Comparison of ENCODE assay signal across 8 cellular contexts in genomic region chr7:151085329-151085690, GRCh38. TPM values are rescaled to one million over a fixed set of nuclear protein-coding genes. Genes with fewer than 3 reads are reported as not detected.
DNase-seq lines count a peak whose midpoint lies in the region; ATAC-seq and TF ChIP-seq lines count a peak whose summit lies in the region.

No MANE protein-coding gene starts in this region.

- CTCF ChIA-PET in T-cell (lab: Charles Lee) = interaction anchor here (0.8 to 1.4 kb wide), 3 partner anchors 26 to 57 kb away, joined by 3 to 8 read pairs (median 4); partner anchors contain the start of gene ABCB8 (in 1 of the 2)

- H3K9me3 Mint-ChIP-seq in T-cell = no peaks in the 10 kb centered on the region

- intact Hi-C loops in sciatic nerve (cut with DNase I) = no loop called here

- DNase-seq in GM12864 (ENCODE audit: low read depth) = no peak
- DNase-seq in T-cell = no peak
- DNase-seq in fibroblast of villous mesenchyme (ENCODE audit: low read depth) = no peak
- DNase-seq in sciatic nerve (ENCODE audit: low spot score) = peak; percentile 57
- DNase-seq in HT-29 (ENCODE audit: low spot score) = no peak
- no peak for DNase-seq in T-helper 9 cell
- no peak for DNase-seq in hepatic stellate cell (ENCODE audit: low spot score)

- H3K4me3 Mint-ChIP-seq in T-cell = peak overlapping the region; percentile 74 to 89 (median 84)

- H3K27me3 Mint-ChIP-seq in T-cell = peaks cover 4 to 11% of the 10 kb centered on the region in 2 donors

- POLR2A ChIA-PET in T-cell (lab: Charles Lee) = interaction anchor here (0.5 to 1.7 kb wide), 4 partner anchors 17 to 82 kb away, joined by 3 to 12 read pairs (median 6); partner anchors contain the start of genes ABCB8 (in 1 of the 2) and GBX1 (in 1 of the 2)

- peak overlapping the region; percentile 77 for H3K4me3 ChIP-seq in GM12864 (ENCODE audit: low read depth, low read length)
- H3K4me3 ChIP-seq in fibroblast of villous mesenchyme (ENCODE audit: low read depth, low read length) = peak overlapping the region; percentile 83

- H3K4me1 Mint-ChIP-seq in T-cell = peaks cover 42 to 51% (median 51%) of the 10 kb centered on the region in 3 donors

- no peak for ATAC-seq in T-cell (replicated peaks in 1 of 4)
- ATAC-seq in sciatic nerve = no peak
- no peak for ATAC-seq in HG03175 (IDR thresholded peaks at IDR 0.05; ENCODE audit: unreplicated experiment)

- no peaks in the 10 kb centered on the region for H3K36me3 Mint-ChIP-seq in T-cell

- TF ChIP-seq CTCF in GM12864 (IDR thresholded peaks at IDR 0.05; ENCODE audit: low read depth, low read length, missing control alignments) (no peak), fibroblast of villous mesenchyme (IDR thresholded peaks at IDR 0.05; ENCODE audit: insufficient read depth, low read depth, low read length) (no peak)

- peak overlapping the region; percentile 75 to 83 for H3K27ac Mint-ChIP-seq in T-cell

RNA-seq across cellular contexts. Expression of gene AGAP3, which starts 1.0 kb away (rescaled TPM):
- total RNA-seq in T-cell = 10 to 100 TPM; 28.2 to 67.3 (median 50.9) TPM
- total RNA-seq in fibroblast of villous mesenchyme = 59.2 and 83.8 TPM in 2 replicates
- 99.7 TPM for total RNA-seq in sciatic nerve
- 140 and 162 TPM in 2 replicates for total RNA-seq in HT-29 (2014; rRNA removed; shearing (Covaris generic))

RNA-seq across cellular contexts. Expression of gene TMUB1, which starts 2.0 kb away (rescaled TPM):
- total RNA-seq in T-cell (10 to 100 TPM; 44.0 to 67.0 (median 56.5) TPM), fibroblast of villous mesenchyme (17.7 and 21.6 TPM in 2 replicates), sciatic nerve (27.8 TPM)
- 258 and 264 TPM in 2 replicates for total RNA-seq in HT-29 (2014; rRNA removed; shearing (Covaris generic))

RNA-seq across cellular contexts. Expression of gene FASTK, which starts 4.7 kb away (rescaled TPM):
- 100 to 1,000 TPM in 4 of 5 donors, 10 to 100 TPM in 1; 98.8 to 157 (median 151) TPM for total RNA-seq in T-cell
- 87.2 and 103 TPM in 2 replicates for total RNA-seq in fibroblast of villous mesenchyme
- total RNA-seq in sciatic nerve = 57.9 TPM
- 265 and 300 TPM in 2 replicates for total RNA-seq in HT-29 (2014; rRNA removed; shearing (Covaris generic))

RNA-seq across cellular contexts. Expression of gene SLC4A2, which starts 25.9 kb away (rescaled TPM):
- total RNA-seq in T-cell (10 to 100 TPM; 52.0 to 91.5 (median 74.4) TPM), fibroblast of villous mesenchyme (85.5 and 102 TPM in 2 replicates), sciatic nerve (87.5 TPM)
- 851 and 1,005 TPM in 2 replicates for total RNA-seq in HT-29 (2014; rRNA removed; shearing (Covaris generic))

RNA-seq across cellular contexts. Expression of gene CDK5, which starts 27.6 kb away (rescaled TPM):
- total RNA-seq in T-cell = 1 to 10 TPM; 5.3 to 8.4 (median 6.5) TPM
- total RNA-seq in fibroblast of villous mesenchyme = 22.2 and 22.9 TPM in 2 replicates
- 5.7 TPM for total RNA-seq in sciatic nerve
- 43.6 and 62.6 TPM in 2 replicates for total RNA-seq in HT-29 (2014; rRNA removed; shearing (Covaris generic))
